18 cellular contexts compared by ENCODE assay signal in genomic region chr2:46198164-46198883, GRCh38.
DNase-seq lines count a peak whose midpoint lies in the region; ATAC-seq, FAIRE-seq and TF ChIP-seq lines count a peak whose summit lies in the region.
"Had no signal": no experiment of that assay in that cellular context is flagged by ENCODE, and none has a peak within 500 bp of the region (broad histone marks: within the 10 kb centered on the region; RNA-seq: fewer than 3 reads in every experiment).

No MANE protein-coding gene starts in this region.

- no peak for FAIRE-seq in K562 (lab: Jason Lieb, UNC)
- FAIRE-seq: GM19239, HTR-8/SVneo had no signal

- TF ChIP-seq CTCF in GM13976 (IDR thresholded peaks at IDR 0.05; ENCODE audit: borderline replicate concordance, control extremely low read depth, extremely low read depth, insufficient read depth, missing control alignments) (no peak), K562 (IDR thresholded peaks at IDR 0.05 in 2 of 3, conservative IDR thresholded peaks at IDR 0.05 in 1 of 3; ENCODE audit: insufficient read depth in 2 of 3, low read depth in 1 of 3, low read length in 3 of 3) (no peak)

- no peaks in the 10 kb centered on the region for H3K9me1 ChIP-seq in K562 (ENCODE audit: control insufficient read depth, insufficient read depth, low read length)

- H3K9ac ChIP-seq in K562 (ENCODE audit: insufficient read depth in 1 of 2, low read depth in 2 of 2, low read length in 2 of 2) (no peak overlapping the region), neuronal stem cell (ENCODE audit: low read depth, low read length, poor library complexity) (peak overlapping the region; percentile 22)

- no peaks in the 10 kb centered on the region for H3K79me1 ChIP-seq in neuronal stem cell (ENCODE audit: low read depth, low read length)

- TF ChIP-seq EP300 in K562 (IDR thresholded peaks at IDR 0.05; ENCODE audit: low read length), result no peak

- H3K27ac ChIP-seq in K562 (ENCODE audit: extremely low read depth, low read depth, low read length) (no peak overlapping the region), neuronal stem cell (replicated peaks; ENCODE audit: low read length) (no peak overlapping the region)
- H3K27ac ChIP-seq: 22Rv1, SK-N-MC had no signal

- H3K4me1 Mint-ChIP-seq in activated CD4-positive, alpha-beta T cell treated with anti-CD3 and anti-CD28 coated beads, Interleukin-2, amount 10 ng/mL, durations not matched to agents 24 days and 14 days, result peaks cover 40% of the 10 kb centered on the region
- H3K4me1 Mint-ChIP-seq in activated CD4-positive, alpha-beta T cell treated with anti-CD3 and anti-CD28 coated beads, Interleukin-2, amount 10 ng/mL, durations not matched to agents 7 days and 5 days, result peaks cover 39% of the 10 kb centered on the region
- peaks cover 17 to 39% (median 26%) of the 10 kb centered on the region in 3 donors for H3K4me1 Mint-ChIP-seq in T-cell

- no peak overlapping the region for H3K4me3 Mint-ChIP-seq in activated CD4-positive, alpha-beta T cell treated with anti-CD3 and anti-CD28 coated beads, Interleukin-2, amount 10 ng/mL, durations not matched to agents 24 days and 14 days
- no peak overlapping the region for H3K4me3 Mint-ChIP-seq in activated CD4-positive, alpha-beta T cell treated with anti-CD3 and anti-CD28 coated beads, Interleukin-2, amount 10 ng/mL, durations not matched to agents 7 days and 5 days
- no peak overlapping the region for H3K4me3 Mint-ChIP-seq in T-cell

- no peak overlapping the region for H2BK5ac ChIP-seq in neuronal stem cell (ENCODE audit: low read length)

- no peak overlapping the region for H2BK12ac ChIP-seq in neuronal stem cell (ENCODE audit: low read length)

- H2AFZ ChIP-seq in K562 (ENCODE audit: low read depth, low read length), result peak overlapping the region; percentile 1; the same call in 1 of the 2 replicates
- H2AFZ ChIP-seq in neuronal stem cell (ENCODE audit: low read length), result no peak overlapping the region

- H3K4ac ChIP-seq in neuronal stem cell (ENCODE audit: low read length), result no peak overlapping the region

- H3K79me2 ChIP-seq in K562 (ENCODE audit: control insufficient read depth, insufficient read depth, low read length), result no peaks in the 10 kb centered on the region

- H3K23ac ChIP-seq in neuronal stem cell (ENCODE audit: low read depth, low read length, poor library complexity), result no peak overlapping the region

- no peak overlapping the region for H3K18ac ChIP-seq in neuronal stem cell (ENCODE audit: low read length)

- H4K91ac ChIP-seq in neuronal stem cell (ENCODE audit: low read depth, low read length, poor library complexity), result no peak overlapping the region

- no peak overlapping the region for H3K4me3 ChIP-seq in K562
- H3K4me3 ChIP-seq in neuronal stem cell (ENCODE audit: low read length in 2 of 2), result no peak overlapping the region
- H3K4me3 ChIP-seq: SK-N-MC had no signal

- DNase-seq in activated CD4-positive, alpha-beta T cell treated with anti-CD3 and anti-CD28 coated beads, Interleukin-2, amount 10 ng/mL, durations not matched to agents 24 days and 14 days, result peak; percentile 52
- DNase-seq in activated CD4-positive, alpha-beta T cell treated with anti-CD3 and anti-CD28 coated beads, Interleukin-2, amount 10 ng/mL, durations not matched to agents 7 days and 5 days, result no peak
- DNase-seq in GM13976 (ENCODE audit: low spot score) (peak; percentile 6), K562 (ENCODE audit: extremely low read depth in 1 of 4, low spot score in 3 of 4) (no peak), neuronal stem cell (ENCODE audit: low spot score) (no peak), LoVo (ENCODE audit: low spot score) (no peak), T-cell (no peak)
- DNase-seq in stimulated activated CD4-positive, alpha-beta T cell treated with anti-CD3 and anti-CD28 coated beads, Interleukin-1b, Interleukin-23, amount 100 ng/mL, for 48 hours, result no peak
- DNase-seq: C1 segment of cervical spinal cord, DMS 273 treated with DMSO at 0.1 percent for 48 hours, NCI-H1048, NCI-H146, NCI-H748 treated with DMSO at 0.1 percent for 48 hours, PC-3 had no signal

- no peak overlapping the region for H2AK5ac ChIP-seq in neuronal stem cell (ENCODE audit: low read depth, low read length)

- POLR2A ChIA-PET in activated CD4-positive, alpha-beta T cell treated with anti-CD3 and anti-CD28 coated beads, Interleukin-2, amount 10 ng/mL, durations not matched to agents 7 days and 5 days (lab: Charles Lee), result no interaction called here
- POLR2A ChIA-PET in K562 (lab: Yijun Ruan, JAX), result interaction anchor here (0.7 kb wide), 1 partner anchor 17 kb away, joined by 5 read pairs; no protein-coding TSS in a partner anchor
- POLR2A ChIA-PET in T-cell (lab: Charles Lee), result no interaction called here

- peaks cover 11 to 25% of the 10 kb centered on the region in 2 experiments; a peak in 4 of 5 replicates for H3K4me1 ChIP-seq in K562 (replicated peaks in 1 of 2; ENCODE audit: control insufficient read depth in 2 of 2, insufficient read depth in 2 of 2, low read length in 2 of 2)
- peaks cover 0 to 6% of the 10 kb centered on the region in 2 donors for H3K4me1 ChIP-seq in neuronal stem cell (ENCODE audit: control insufficient read depth in 2 of 2, insufficient read depth in 1 of 2, low read depth in 1 of 2, low read length in 2 of 2)

- intact Hi-C loops in activated CD4-positive, alpha-beta T cell treated with anti-CD3 and anti-CD28 coated beads, Interleukin-2, amount 10 ng/mL, durations not matched to agents 24 days and 14 days (cut with micrococcal nuclease), result no loop called here
- intact Hi-C loops in K562 (cut with micrococcal nuclease), result no loop called here

- H3K14ac ChIP-seq in neuronal stem cell (ENCODE audit: low read length), result no peak overlapping the region

- no peak overlapping the region for H2BK120ac ChIP-seq in neuronal stem cell (ENCODE audit: low read depth, low read length)

- no peak for TF ChIP-seq POLR2A in K562 (conservative IDR thresholded peaks at IDR 0.05)

- no peak overlapping the region for H2BK15ac ChIP-seq in neuronal stem cell (ENCODE audit: low read length)

- H4K20me1 ChIP-seq in K562 (replicated peaks; ENCODE audit: control insufficient read depth, insufficient read depth, low read length), result no peaks in the 10 kb centered on the region

- no peak overlapping the region for H3K4me2 ChIP-seq in K562 (ENCODE audit: insufficient read depth, low read length)
- H3K4me2 ChIP-seq in neuronal stem cell (ENCODE audit: insufficient read depth, low read length, poor library complexity, severe bottlenecking), result no peak overlapping the region

- in situ Hi-C loops in GM13976 (cut with MboI; ENCODE audit: low sequenced_read_pairs, unreplicated experiment) (no loop called here), K562 (cut with MboI) (no loop called here)

- 50% methylated on average over 5 of the region's 5 CpGs for WGBS in K562 (ENCODE audit: insufficient coverage, low coverage, missing lambda C conversion rate)
- WGBS in neuronal stem cell (ENCODE audit: extremely low coverage in 2 of 2, insufficient read length in 2 of 2, insufficient replicate concordance in 1 of 2), 2 donors, result no CpG with 5 or more reads among the region's 5 CpGs

- CTCF ChIA-PET in activated CD4-positive, alpha-beta T cell treated with anti-CD3 and anti-CD28 coated beads, Interleukin-2, amount 10 ng/mL, durations not matched to agents 7 days and 5 days (lab: Charles Lee), result interaction anchor here (0.7 to 1.5 kb wide), 2 partner anchors 13 to 32 kb away, joined by 3 to 4 read pairs; no protein-coding TSS in a partner anchor
- CTCF ChIA-PET in K562 (lab: Yijun Ruan, JAX; ENCODE audit: low intra/inter-chr PET ratio) (no interaction called here), T-cell (lab: Charles Lee) (no interaction called here)

- no peak overlapping the region for H4K8ac ChIP-seq in neuronal stem cell (ENCODE audit: low read depth, low read length)

- H3K36me3 ChIP-seq in K562 (ENCODE audit: control insufficient read depth, insufficient read depth, low read length) (no peaks in the 10 kb centered on the region), neuronal stem cell (replicated peaks in 1 of 2; ENCODE audit: control insufficient read depth in 2 of 2, insufficient read depth in 2 of 2, low read length in 2 of 2) (no peaks in the 10 kb centered on the region)

- H3K36me3 Mint-ChIP-seq in activated CD4-positive, alpha-beta T cell treated with anti-CD3 and anti-CD28 coated beads, Interleukin-2, amount 10 ng/mL, durations not matched to agents 24 days and 14 days (ENCODE audit: low read depth), result peaks cover 5% of the 10 kb centered on the region
- peaks cover 4% of the 10 kb centered on the region for H3K36me3 Mint-ChIP-seq in activated CD4-positive, alpha-beta T cell treated with anti-CD3 and anti-CD28 coated beads, Interleukin-2, amount 10 ng/mL, durations not matched to agents 7 days and 5 days (ENCODE audit: low read depth)
- no peaks in the 10 kb centered on the region for H3K36me3 Mint-ChIP-seq in T-cell

- H3K27me3 ChIP-seq in K562 (ENCODE audit: control insufficient read depth in 2 of 2, insufficient read depth in 2 of 2, low read length in 2 of 2) (no peaks in the 10 kb centered on the region), neuronal stem cell (ENCODE audit: control insufficient read depth in 3 of 3, insufficient read depth in 3 of 3, low read depth in 1 of 3, low read length in 3 of 3) (peaks cover 0 to 9% (median 0%) of the 10 kb centered on the region in 3 experiments)

- peaks cover 9% of the 10 kb centered on the region for H3K9me3 Mint-ChIP-seq in activated CD4-positive, alpha-beta T cell treated with anti-CD3 and anti-CD28 coated beads, Interleukin-2, amount 10 ng/mL, durations not matched to agents 24 days and 14 days
- peaks cover 8% of the 10 kb centered on the region for H3K9me3 Mint-ChIP-seq in activated CD4-positive, alpha-beta T cell treated with anti-CD3 and anti-CD28 coated beads, Interleukin-2, amount 10 ng/mL, durations not matched to agents 7 days and 5 days
- H3K9me3 Mint-ChIP-seq in T-cell, result no peaks in the 10 kb centered on the region

- no peaks in the 10 kb centered on the region for H3K27me3 Mint-ChIP-seq in activated CD4-positive, alpha-beta T cell treated with anti-CD3 and anti-CD28 coated beads, Interleukin-2, amount 10 ng/mL, durations not matched to agents 24 days and 14 days
- H3K27me3 Mint-ChIP-seq in activated CD4-positive, alpha-beta T cell treated with anti-CD3 and anti-CD28 coated beads, Interleukin-2, amount 10 ng/mL, durations not matched to agents 7 days and 5 days, result no peaks in the 10 kb centered on the region
- H3K27me3 Mint-ChIP-seq in T-cell, result no peaks in the 10 kb centered on the region

- ATAC-seq in K562, result no peak
- no peak for ATAC-seq in T-cell (replicated peaks in 1 of 4)
- ATAC-seq: PC-3 had no signal

- H3K9me3 ChIP-seq in K562 (replicated peaks; ENCODE audit: control insufficient read depth, insufficient read depth, low read depth, low read length), result no peaks in the 10 kb centered on the region
- peaks cover 0 to 8% of the 10 kb centered on the region in 2 donors for H3K9me3 ChIP-seq in neuronal stem cell (replicated peaks in 1 of 2; ENCODE audit: control insufficient read depth in 2 of 2, insufficient read depth in 1 of 2, low read depth in 1 of 2, low read length in 2 of 2)

- H3K27ac Mint-ChIP-seq in activated CD4-positive, alpha-beta T cell treated with anti-CD3 and anti-CD28 coated beads, Interleukin-2, amount 10 ng/mL, durations not matched to agents 24 days and 14 days, result no peak overlapping the region
- no peak overlapping the region for H3K27ac Mint-ChIP-seq in activated CD4-positive, alpha-beta T cell treated with anti-CD3 and anti-CD28 coated beads, Interleukin-2, amount 10 ng/mL, durations not matched to agents 7 days and 5 days
- no peak overlapping the region for H3K27ac Mint-ChIP-seq in T-cell

- no TSS peak for BruUV-seq in K562 (replicated peaks; lab: Mats Ljungman, UMichigan)

- no peak for TF ChIP-seq RAD21 in K562 (CRISPR knock-in tag; conservative IDR thresholded peaks at IDR 0.05 in 1 of 2, IDR thresholded peaks at IDR 0.05 in 1 of 2)

Comparison
In these comparisons a context has a peak if more than half of its experiments do, and no peak if none do; other contexts are left out.
1. DNase-seq: peak in activated CD4-positive, alpha-beta T cell treated with anti-CD3 and anti-CD28 coated beads, Interleukin-2, amount 10 ng/mL, durations not matched to agents 24 days and 14 days (single experiment) and GM13976 (single experiment); none in activated CD4-positive, alpha-beta T cell treated with anti-CD3 and anti-CD28 coated beads, Interleukin-2, amount 10 ng/mL, durations not matched to agents 7 days and 5 days (single experiment), K562 (0 of 4), neuronal stem cell (single experiment), stimulated activated CD4-positive, alpha-beta T cell treated with anti-CD3 and anti-CD28 coated beads, Interleukin-1b, Interleukin-23, amount 100 ng/mL, for 48 hours (single experiment), LoVo (single experiment) and T-cell (0 of 34).